21 cellular contexts compared by ENCODE assay signal in genomic region chr22:42841444-42841843, GRCh38. TPM values are rescaled to one million over a fixed set of nuclear protein-coding genes. Genes with fewer than 3 reads are reported as not detected.
DNase-seq lines count a peak whose midpoint lies in the region; ATAC-seq, FAIRE-seq and TF ChIP-seq lines count a peak whose summit lies in the region.
"Had no signal": no experiment of that assay in that cellular context is flagged by ENCODE, and none has a peak within 500 bp of the region (broad histone marks: within the 10 kb centered on the region; RNA-seq: fewer than 3 reads in every experiment).

No MANE protein-coding gene starts in this region.

- no peaks in the 10 kb centered on the region for H4K20me1 ChIP-seq in keratinocyte (ENCODE audit: control insufficient read depth, extremely low read depth, insufficient read depth, low read length)

- H3K4me2 ChIP-seq in keratinocyte (ENCODE audit: control insufficient read depth, extremely low read depth, insufficient read depth, low read depth, low read length), result no peak overlapping the region

- 0 out of 2 replicates have a peak overlapping the region, but pooled peaks have one; percentile 18 for H3K9ac ChIP-seq in HUES48 (ENCODE audit: low read depth, low read length)
- H3K9ac ChIP-seq in keratinocyte (ENCODE audit: control insufficient read depth, extremely low read depth, insufficient read depth, low read length), result no peak overlapping the region

- no peak for ATAC-seq in HG02981 (IDR thresholded peaks at IDR 0.05; ENCODE audit: unreplicated experiment)
- ATAC-seq in HG02938 (IDR thresholded peaks at IDR 0.05; ENCODE audit: unreplicated experiment), result no peak
- ATAC-seq: GM12878, left ventricle myocardium superior had no signal

- no peak overlapping the region for H2AFZ ChIP-seq in keratinocyte (ENCODE audit: control insufficient read depth, low read length)

- H3K4me1 ChIP-seq in HUES48 (ENCODE audit: control insufficient read depth, insufficient read depth, low read length) (peaks cover 4% of the 10 kb centered on the region; the same call in 1 of the 2 replicates), keratinocyte (ENCODE audit: control insufficient read depth, extremely low read depth, insufficient read depth, low read length) (peaks cover 18% of the 10 kb centered on the region)
- H3K4me1 ChIP-seq: suprapubic skin had no signal

- H3K4me3 ChIP-seq in HUES48 (ENCODE audit: low read depth, low read length) (no peak overlapping the region), astrocyte of the spinal cord (ENCODE audit: low read depth, low read length) (no peak overlapping the region), keratinocyte (ENCODE audit: control insufficient read depth in 2 of 3, extremely low read depth in 1 of 3, insufficient read depth in 2 of 3, low read depth in 1 of 3, low read length in 3 of 3) (no peak overlapping the region)
- H3K4me3 ChIP-seq: GM12878, sigmoid colon, suprapubic skin had no signal

- H3K79me2 ChIP-seq in keratinocyte (ENCODE audit: control insufficient read depth, insufficient read depth, low read length), result peaks cover 4% of the 10 kb centered on the region

- H3K36me3 ChIP-seq in HUES48 (ENCODE audit: control insufficient read depth, insufficient read depth, low read length) (no peaks in the 10 kb centered on the region), keratinocyte (ENCODE audit: control insufficient read depth in 2 of 2, extremely low read depth in 1 of 2, insufficient read depth in 2 of 2, low read length in 2 of 2) (peaks cover 11 to 24% of the 10 kb centered on the region in 2 experiments)

- H3K27me3 ChIP-seq in HUES48 (ENCODE audit: control insufficient read depth, insufficient read depth, low read length), result no peaks in the 10 kb centered on the region
- H3K27me3 ChIP-seq in keratinocyte (ENCODE audit: control insufficient read depth, extremely low read depth, insufficient read depth, low read length), result no peaks in the 10 kb centered on the region
- H3K27me3 ChIP-seq: sigmoid colon, suprapubic skin had no signal

- H3K27ac ChIP-seq in HUES48 (ENCODE audit: low read depth, low read length), result peak overlapping the region; percentile 42
- H3K27ac ChIP-seq in keratinocyte (ENCODE audit: control insufficient read depth, insufficient read depth, low read length), result no peak overlapping the region
- H3K27ac ChIP-seq: sigmoid colon, suprapubic skin had no signal

- TF ChIP-seq CTCF in astrocyte of the spinal cord (IDR thresholded peaks at IDR 0.05; ENCODE audit: low read depth, low read length) (no peak), keratinocyte (optimal IDR thresholded peaks at IDR 0.05 in 1 of 3, IDR thresholded peaks at IDR 0.05 in 1 of 3, conservative IDR thresholded peaks at IDR 0.05 in 1 of 3; ENCODE audit: extremely low read depth in 1 of 3, insufficient read depth in 2 of 3, low read length in 3 of 3) (no peak)

- dilution Hi-C loops in keratinocyte (cut with MboI; ENCODE audit: extremely low pct_ligation_motif_present, low sequenced_read_pairs), result no loop called here

- no peaks in the 10 kb centered on the region for H3K9me3 ChIP-seq in HUES48 (ENCODE audit: control insufficient read depth, insufficient read depth, low read length)
- H3K9me3 ChIP-seq in keratinocyte (ENCODE audit: control insufficient read depth, low read depth, low read length), result no peaks in the 10 kb centered on the region
- H3K9me3 ChIP-seq: sigmoid colon, suprapubic skin had no signal

- peak; percentile 51 for FAIRE-seq in keratinocyte (lab: Jason Lieb, UNC)
- FAIRE-seq: G401.6, GM12878 had no signal

- no peaks in the 10 kb centered on the region for H3K9me1 ChIP-seq in keratinocyte (ENCODE audit: control insufficient read depth, extremely low read depth, insufficient read depth, low read length)

- in situ Hi-C loops in astrocyte of the spinal cord (cut with HindIII; ENCODE audit: low sequenced_read_pairs), result no loop called here

- DNase-seq in AG08396 (ENCODE audit: low spot score) (peak; percentile 38), astrocyte of the spinal cord (ENCODE audit: low read depth, low spot score) (peak; percentile 57), keratinocyte (ENCODE audit: low read depth, low spot score) (no peak), NOMO-1 (lab: John Stamatoyannopoulos, UW; ENCODE audit: unreplicated experiment in 2 of 2) (no peak)
- DNase-seq in activated naive CD4-positive, alpha-beta T cell treated with anti-CD3 and anti-CD28 coated beads, Interleukin-2, amount 50 U/mL, for 16 hours, result no peak
- DNase-seq: activated CD4-positive, alpha-beta T cell treated with anti-CD3 and anti-CD28 coated beads for 48 hours; AML-193; effector CD8-positive, alpha-beta T cell; GOT3; left ventricle myocardium superior; NCI-H69; occipital lobe; OCI-M1; sigmoid colon; stimulated activated CD4-positive, alpha-beta T cell treated with anti-CD3 and anti-CD28 coated beads, Interleukin-4, amount 100 ng/mL, for 24 hours had no signal

RNA-seq across cellular contexts. Expression of gene ARFGAP3, which starts 15.6 kb away (rescaled TPM):
- 24.7 to 36.1 TPM (median 28.3 TPM) in 3 replicates for polyA plus RNA-seq in keratinocyte
- polyA plus RNA-seq in keratinocyte (2011; ENCODE audit: low read depth), result 64.4 TPM
- polyA plus RNA-seq in keratinocyte (2011; cell fraction: cytosol; rRNA removed), result 21.7 and 29.3 TPM in 2 replicates
- polyA plus RNA-seq in keratinocyte (2011; cell fraction: nucleus; rRNA removed), result 28.2 and 34.4 TPM in 2 replicates
- 24.3 and 29.7 TPM in 2 replicates for polyA plus RNA-seq in keratinocyte (2012; ENCODE audit: low replicate concordance)
- 13.4 to 26.9 TPM (median 24.5 TPM) in 3 replicates for polyA minus RNA-seq in keratinocyte
- polyA minus RNA-seq in keratinocyte (2011; cell fraction: cytosol; rRNA and poly(A)+ RNA removed), result 25.3 TPM
- 11.1 and 20.1 TPM in 2 replicates for polyA minus RNA-seq in keratinocyte (2011; cell fraction: nucleus; rRNA and poly(A)+ RNA removed)

Comparison
In these comparisons a context has a peak if more than half of its experiments do, and no peak if none do; other contexts are left out.
1. DNase-seq: peak in AG08396 (single experiment) and astrocyte of the spinal cord (single experiment); none in keratinocyte (single experiment), activated naive CD4-positive, alpha-beta T cell treated with anti-CD3 and anti-CD28 coated beads, Interleukin-2, amount 50 U/mL, for 16 hours (single experiment) and NOMO-1 (0 of 2).